In the genomic region with DNA sequence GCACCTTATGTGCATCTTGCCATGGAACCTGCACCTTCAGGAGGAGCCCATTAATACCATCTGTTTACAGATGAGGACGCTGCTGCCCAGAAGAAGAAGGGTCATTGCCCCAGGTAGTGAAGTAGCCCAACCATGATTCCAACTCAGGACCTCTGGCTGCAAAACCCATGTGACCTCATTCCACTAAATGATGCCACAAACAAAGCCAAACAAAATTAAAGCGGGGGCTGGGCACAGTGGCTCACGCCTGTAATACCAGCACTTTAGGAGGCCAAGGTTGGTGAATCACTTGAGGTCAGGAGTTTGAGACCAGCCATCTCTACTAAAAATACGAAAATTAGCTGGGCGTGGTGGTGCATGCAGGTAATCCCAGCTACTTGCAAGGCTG, we compare ENCODE assay signal across 17 cellular contexts.
A peak's percentile ranks its signal among the peaks of the same experiment; 100 is the strongest.
DNase-seq lines count a peak whose midpoint lies in the region; ATAC-seq and TF ChIP-seq lines count a peak whose summit lies in the region.
"Had no signal": no experiment of that assay in that cellular context is flagged by ENCODE, and none has a peak within 500 bp of the region (broad histone marks: within the 10 kb centered on the region; RNA-seq: fewer than 3 reads in every experiment).

No MANE protein-coding gene starts in this region.

- H3K79me2 ChIP-seq in GM23338 (replicated peaks; ENCODE audit: insufficient read depth) = no peaks in the 10 kb centered on the region

- peaks cover 13% of the 10 kb centered on the region for H3K27me3 Mint-ChIP-seq in GM23338 (ENCODE audit: insufficient read depth, low read depth, poor library complexity)
- no peaks in the 10 kb centered on the region for H3K27me3 Mint-ChIP-seq in nephron progenitor cell (ENCODE audit: low read depth, poor library complexity)
- H3K27me3 Mint-ChIP-seq: B cell had no signal

- H3K9me2 ChIP-seq in GM23338 (ENCODE audit: insufficient read depth) = no peaks in the 10 kb centered on the region

- no peak overlapping the region for H3K9ac ChIP-seq in BLaER1
- H3K9ac ChIP-seq: GM23248 had no signal

- no peak overlapping the region for H3K4me3 Mint-ChIP-seq in GM23338
- H3K4me3 Mint-ChIP-seq in nephron progenitor cell = no peak overlapping the region
- H3K4me3 Mint-ChIP-seq: B cell; CD14-positive monocyte; CD8-positive, alpha-beta T cell had no signal

- peaks cover 2% of the 10 kb centered on the region; the same call in 2 of the 3 replicates for H3K9me3 Mint-ChIP-seq in GM23338
- peaks cover 5% of the 10 kb centered on the region for H3K9me3 Mint-ChIP-seq in nephron progenitor cell
- H3K9me3 Mint-ChIP-seq: CD8-positive, alpha-beta T cell had no signal

- TF ChIP-seq POLR2A in suprapubic skin (IDR thresholded peaks at IDR 0.05) (no peak), upper lobe of left lung (IDR thresholded peaks at IDR 0.05) (no peak)

- ATAC-seq in GM23338 = no peak
- no peak for ATAC-seq in upper lobe of left lung (ENCODE audit: low FRiP score in 2 of 2)
- ATAC-seq: CD8-positive, alpha-beta T cell had no signal

- H3K27ac ChIP-seq in BLaER1 (no peak overlapping the region), GM23338 (ENCODE audit: low read depth) (no peak overlapping the region), suprapubic skin (no peak overlapping the region), upper lobe of left lung (no peak overlapping the region)
- H3K27ac ChIP-seq: GM23248, HL-60 had no signal

- no peaks in the 10 kb centered on the region for H3K9me3 ChIP-seq in BLaER1
- no peaks in the 10 kb centered on the region for H3K9me3 ChIP-seq in suprapubic skin
- no peaks in the 10 kb centered on the region for H3K9me3 ChIP-seq in upper lobe of left lung

- no peak for TF ChIP-seq EP300 in suprapubic skin (IDR thresholded peaks at IDR 0.05)
- TF ChIP-seq EP300 in upper lobe of left lung (IDR thresholded peaks at IDR 0.05) = no peak

- 92% methylated on average over 5 of the region's 5 CpGs for WGBS in suprapubic skin
- WGBS in upper lobe of left lung, 2 donors = 95 to 98% methylated on average over 5 of the region's 5 CpGs

- H3K4me1 Mint-ChIP-seq in GM23338 = no peaks in the 10 kb centered on the region
- H3K4me1 Mint-ChIP-seq in nephron progenitor cell = peaks cover 44% of the 10 kb centered on the region
- H3K4me1 Mint-ChIP-seq: B cell, CD14-positive monocyte had no signal

- H3K27ac Mint-ChIP-seq in GM23338 (peak overlapping the region; percentile 44; the same call in 1 of the 2 replicates), nephron progenitor cell (peak overlapping the region; percentile 69)
- H3K27ac Mint-ChIP-seq: B cell; CD8-positive, alpha-beta T cell had no signal

- DNase-seq in GM23338 (ENCODE audit: low spot score) = no peak
- DNase-seq in nephron progenitor cell = no peak
- peak; percentile 6 to 40 for DNase-seq in suprapubic skin (ENCODE audit: low spot score in 2 of 2)
- DNase-seq in SK-N-DZ (ENCODE audit: low spot score) = no peak
- DNase-seq in upper lobe of left lung = no peak
- DNase-seq in NCI-H2196 treated with DMSO at 0.1 percent for 48 hours (lab: John Stamatoyannopoulos, UW; ENCODE audit: unreplicated experiment) = no peak
- DNase-seq: CD8-positive, alpha-beta T cell; COR-L47; DMS153; DMS79 treated with DMSO at 0.1 percent for 48 hours; EL; GM23248; H7 had no signal

- peaks cover 10% of the 10 kb centered on the region for H4K20me1 ChIP-seq in BLaER1
- no peaks in the 10 kb centered on the region for H4K20me1 ChIP-seq in GM23338 (replicated peaks; ENCODE audit: insufficient read depth)

- H3K4me3 ChIP-seq in BLaER1 (no peak overlapping the region), GM23338 (no peak overlapping the region), suprapubic skin (no peak overlapping the region), upper lobe of left lung (no peak overlapping the region)
- H3K4me3 ChIP-seq: GM23248 had no signal

- H3K27me3 ChIP-seq in BLaER1 (no peaks in the 10 kb centered on the region), GM23338 (ENCODE audit: insufficient read depth) (no peaks in the 10 kb centered on the region), suprapubic skin (no peaks in the 10 kb centered on the region), upper lobe of left lung (no peaks in the 10 kb centered on the region)

- H3K36me3 ChIP-seq in BLaER1 = peaks cover 46% of the 10 kb centered on the region
- no peaks in the 10 kb centered on the region for H3K36me3 ChIP-seq in GM23338 (ENCODE audit: insufficient read depth)
- H3K36me3 ChIP-seq in suprapubic skin = peaks cover 8% of the 10 kb centered on the region
- H3K36me3 ChIP-seq in upper lobe of left lung = peaks cover 0 to 7% (median 0%) of the 10 kb centered on the region in 4 donors

- peaks cover 71% of the 10 kb centered on the region for H3K4me1 ChIP-seq in BLaER1
- H3K4me1 ChIP-seq in GM23338 (ENCODE audit: insufficient read depth) = no peaks in the 10 kb centered on the region
- H3K4me1 ChIP-seq in suprapubic skin = peaks cover 16% of the 10 kb centered on the region
- H3K4me1 ChIP-seq in upper lobe of left lung = no peaks in the 10 kb centered on the region

- peak overlapping the region; percentile 73 for H3K4me2 ChIP-seq in BLaER1
- H3K4me2 ChIP-seq in GM23338 = no peak overlapping the region

- no peaks in the 10 kb centered on the region for H3F3A ChIP-seq in GM23338 (replicated peaks; ENCODE audit: low read depth)

- peaks cover 7% of the 10 kb centered on the region; the same call in 1 of the 3 replicates for H3K36me3 Mint-ChIP-seq in GM23338 (ENCODE audit: low read depth)
- H3K36me3 Mint-ChIP-seq in nephron progenitor cell (ENCODE audit: low read depth) = peaks cover 34% of the 10 kb centered on the region

- H2AFZ ChIP-seq in GM23338 = no peak overlapping the region
- H2AFZ ChIP-seq: GM23248 had no signal

- TF ChIP-seq CTCF in GM23338 (conservative IDR thresholded peaks at IDR 0.05; ENCODE audit: low read depth in 2 of 2) (no peak), nephron progenitor cell (IDR thresholded peaks at IDR 0.05) (no peak), suprapubic skin (IDR thresholded peaks at IDR 0.05) (no peak), upper lobe of left lung (IDR thresholded peaks at IDR 0.05) (no peak)

TF ChIP-seq in GM23338, 12 proteins besides CTCF, POLR2A, EP300 and RAD21 (continues in another document):
- TF ChIP-seq ZNF114 (CRISPR knock-in tag; IDR thresholded peaks at IDR 0.05) = no peak
- TF ChIP-seq, protein P1, sequence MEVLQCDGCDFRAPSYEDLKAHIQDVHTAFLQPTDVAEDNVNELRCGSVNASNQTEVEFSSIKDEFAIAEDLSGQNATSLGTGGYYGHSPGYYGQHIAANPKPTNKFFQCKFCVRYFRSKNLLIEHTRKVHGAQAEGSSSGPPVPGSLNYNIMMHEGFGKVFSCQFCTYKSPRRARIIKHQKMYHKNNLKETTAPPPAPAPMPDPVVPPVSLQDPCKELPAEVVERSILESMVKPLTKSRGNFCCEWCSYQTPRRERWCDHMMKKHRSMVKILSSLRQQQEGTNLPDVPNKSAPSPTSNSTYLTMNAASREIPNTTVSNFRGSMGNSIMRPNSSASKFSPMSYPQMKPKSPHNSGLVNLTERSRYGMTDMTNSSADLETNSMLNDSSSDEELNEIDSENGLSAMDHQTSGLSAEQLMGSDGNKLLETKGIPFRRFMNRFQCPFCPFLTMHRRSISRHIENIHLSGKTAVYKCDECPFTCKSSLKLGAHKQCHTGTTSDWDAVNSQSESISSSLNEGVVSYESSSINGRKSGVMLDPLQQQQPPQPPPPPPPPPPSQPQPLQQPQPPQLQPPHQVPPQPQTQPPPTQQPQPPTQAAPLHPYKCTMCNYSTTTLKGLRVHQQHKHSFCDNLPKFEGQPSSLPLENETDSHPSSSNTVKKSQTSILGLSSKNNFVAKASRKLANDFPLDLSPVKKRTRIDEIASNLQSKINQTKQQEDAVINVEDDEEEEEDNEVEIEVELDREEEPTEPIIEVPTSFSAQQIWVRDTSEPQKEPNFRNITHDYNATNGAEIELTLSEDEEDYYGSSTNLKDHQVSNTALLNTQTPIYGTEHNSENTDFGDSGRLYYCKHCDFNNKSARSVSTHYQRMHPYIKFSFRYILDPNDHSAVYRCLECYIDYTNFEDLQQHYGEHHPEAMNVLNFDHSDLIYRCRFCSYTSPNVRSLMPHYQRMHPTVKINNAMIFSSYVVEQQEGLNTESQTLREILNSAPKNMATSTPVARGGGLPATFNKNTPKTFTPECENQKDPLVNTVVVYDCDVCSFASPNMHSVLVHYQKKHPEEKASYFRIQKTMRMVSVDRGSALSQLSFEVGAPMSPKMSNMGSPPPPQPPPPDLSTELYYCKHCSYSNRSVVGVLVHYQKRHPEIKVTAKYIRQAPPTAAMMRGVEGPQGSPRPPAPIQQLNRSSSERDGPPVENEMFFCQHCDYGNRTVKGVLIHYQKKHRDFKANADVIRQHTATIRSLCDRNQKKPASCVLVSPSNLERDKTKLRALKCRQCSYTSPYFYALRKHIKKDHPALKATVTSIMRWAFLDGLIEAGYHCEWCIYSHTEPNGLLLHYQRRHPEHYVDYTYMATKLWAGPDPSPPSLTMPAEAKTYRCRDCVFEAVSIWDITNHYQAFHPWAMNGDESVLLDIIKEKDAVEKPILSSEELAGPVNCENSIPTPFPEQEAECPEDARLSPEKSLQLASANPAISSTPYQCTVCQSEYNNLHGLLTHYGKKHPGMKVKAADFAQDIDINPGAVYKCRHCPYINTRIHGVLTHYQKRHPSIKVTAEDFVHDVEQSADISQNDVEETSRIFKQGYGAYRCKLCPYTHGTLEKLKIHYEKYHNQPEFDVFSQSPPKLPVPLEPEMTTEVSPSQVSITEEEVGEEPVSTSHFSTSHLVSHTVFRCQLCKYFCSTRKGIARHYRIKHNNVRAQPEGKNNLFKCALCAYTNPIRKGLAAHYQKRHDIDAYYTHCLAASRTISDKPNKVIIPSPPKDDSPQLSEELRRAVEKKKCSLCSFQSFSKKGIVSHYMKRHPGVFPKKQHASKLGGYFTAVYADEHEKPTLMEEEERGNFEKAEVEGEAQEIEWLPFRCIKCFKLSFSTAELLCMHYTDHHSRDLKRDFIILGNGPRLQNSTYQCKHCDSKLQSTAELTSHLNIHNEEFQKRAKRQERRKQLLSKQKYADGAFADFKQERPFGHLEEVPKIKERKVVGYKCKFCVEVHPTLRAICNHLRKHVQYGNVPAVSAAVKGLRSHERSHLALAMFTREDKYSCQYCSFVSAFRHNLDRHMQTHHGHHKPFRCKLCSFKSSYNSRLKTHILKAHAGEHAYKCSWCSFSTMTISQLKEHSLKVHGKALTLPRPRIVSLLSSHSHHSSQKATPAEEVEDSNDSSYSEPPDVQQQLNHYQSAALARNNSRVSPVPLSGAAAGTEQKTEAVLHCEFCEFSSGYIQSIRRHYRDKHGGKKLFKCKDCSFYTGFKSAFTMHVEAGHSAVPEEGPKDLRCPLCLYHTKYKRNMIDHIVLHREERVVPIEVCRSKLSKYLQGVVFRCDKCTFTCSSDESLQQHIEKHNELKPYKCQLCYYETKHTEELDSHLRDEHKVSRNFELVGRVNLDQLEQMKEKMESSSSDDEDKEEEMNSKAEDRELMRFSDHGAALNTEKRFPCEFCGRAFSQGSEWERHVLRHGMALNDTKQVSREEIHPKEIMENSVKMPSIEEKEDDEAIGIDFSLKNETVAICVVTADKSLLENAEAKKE (CRISPR knock-in tag; IDR thresholded peaks at IDR 0.05) = no peak
- no peak for TF ChIP-seq CREB1 (CRISPR knock-in tag; IDR thresholded peaks at IDR 0.05; ENCODE audit: low read depth)
- no peak for TF ChIP-seq EZH2phosphoT487 (IDR thresholded peaks at IDR 0.05; ENCODE audit: unreplicated experiment)
- no peak for TF ChIP-seq EZH2 (IDR thresholded peaks at IDR 0.05; ENCODE audit: low read depth, unreplicated experiment)
- TF ChIP-seq STAT1 (IDR thresholded peaks at IDR 0.05; ENCODE audit: unreplicated experiment) = no peak

Comparison
In these comparisons a context has a peak if more than half of its experiments do, and no peak if none do; other contexts are left out.
1. DNase-seq: peak in suprapubic skin (2 of 2); none in GM23338 (single experiment), nephron progenitor cell (single experiment), SK-N-DZ (single experiment), upper lobe of left lung (0 of 2) and NCI-H2196 treated with DMSO at 0.1 percent for 48 hours (single experiment).